In genomic region chr5:163433271-163433670, GRCh38 we compare ENCODE assay signal across 1 cellular context.
TF ChIP-seq lines count a peak whose summit lies in the region.

No MANE protein-coding gene starts in this region.

TF ChIP-seq in K562, 482 proteins besides CTCF, POLR2A, EP300 and RAD21:
- TF ChIP-seq NFIC (IDR thresholded peaks at IDR 0.05) (0 out of 2 replicates have a peak, but pooled peaks have one; percentile 6), THAP12 (CRISPR knock-in tag; IDR thresholded peaks at IDR 0.05) (no peak), ZNF407 (IDR thresholded peaks at IDR 0.05; ENCODE audit: low read depth) (no peak), STAT6 (CRISPR knock-in tag; IDR thresholded peaks at IDR 0.05) (no peak), DMBX1 (CRISPR knock-in tag; IDR thresholded peaks at IDR 0.05; ENCODE audit: borderline replicate concordance) (no peak), POLR3G (IDR thresholded peaks at IDR 0.05; ENCODE audit: extremely low read depth, insufficient read length, insufficient replicate concordance) (no peak), TOE1 (IDR thresholded peaks at IDR 0.05; ENCODE audit: borderline replicate concordance) (0 out of 2 replicates have a peak, but pooled peaks have one; percentile 23), TOE1 (CRISPR knock-in tag; IDR thresholded peaks at IDR 0.05; ENCODE audit: borderline replicate concordance, low read depth) (no peak), THRB (CRISPR knock-in tag; conservative IDR thresholded peaks at IDR 0.05) (0 out of 2 replicates have a peak, but pooled peaks have one; percentile 38), ATF1 (CRISPR knock-in tag; IDR thresholded peaks at IDR 0.05) (no peak), ATF1 (tag; IDR thresholded peaks at IDR 0.05) (peak; percentile 18; the same call in 1 of the 2 replicates), GATAD2A (IDR thresholded peaks at IDR 0.05) (no peak), RBM17 (IDR thresholded peaks at IDR 0.05; ENCODE audit: borderline replicate concordance, low read depth, low read length) (no peak), LARP7 (IDR thresholded peaks at IDR 0.05) (0 out of 2 replicates have a peak, but pooled peaks have one; percentile 34), RNF219 (CRISPR knock-in tag; IDR thresholded peaks at IDR 0.05) (no peak), MCM5 (IDR thresholded peaks at IDR 0.05; ENCODE audit: low read depth) (no peak), MLLT1 (IDR thresholded peaks at IDR 0.05) (0 out of 4 replicates have a peak, but pooled peaks of 1 of the 2 experiments have one; percentile 25), BDP1 (IDR thresholded peaks at IDR 0.05; ENCODE audit: insufficient read depth, insufficient read length) (no peak), ARID4B (CRISPR knock-in tag; IDR thresholded peaks at IDR 0.05) (0 out of 2 replicates have a peak, but pooled peaks have one; percentile 31), ZNF124 (CRISPR knock-in tag; IDR thresholded peaks at IDR 0.05) (no peak), HNRNPH1 (optimal IDR thresholded peaks at IDR 0.05; ENCODE audit: low read depth, low read length) (no peak), ZNF830 (CRISPR knock-in tag; IDR thresholded peaks at IDR 0.05) (no peak), ZBTB49 (CRISPR knock-in tag; IDR thresholded peaks at IDR 0.05; ENCODE audit: borderline replicate concordance) (no peak), SMARCA4 (IDR thresholded peaks at IDR 0.05) (no peak), ZNF589 (CRISPR knock-in tag; IDR thresholded peaks at IDR 0.05; ENCODE audit: low read depth) (peak; percentile 32; the same call in 1 of the 2 replicates), DIDO1 (tag; IDR thresholded peaks at IDR 0.05; ENCODE audit: low read depth) (no peak)
